Comparison of ENCODE assay signal across 1 cellular context in the genomic region with DNA sequence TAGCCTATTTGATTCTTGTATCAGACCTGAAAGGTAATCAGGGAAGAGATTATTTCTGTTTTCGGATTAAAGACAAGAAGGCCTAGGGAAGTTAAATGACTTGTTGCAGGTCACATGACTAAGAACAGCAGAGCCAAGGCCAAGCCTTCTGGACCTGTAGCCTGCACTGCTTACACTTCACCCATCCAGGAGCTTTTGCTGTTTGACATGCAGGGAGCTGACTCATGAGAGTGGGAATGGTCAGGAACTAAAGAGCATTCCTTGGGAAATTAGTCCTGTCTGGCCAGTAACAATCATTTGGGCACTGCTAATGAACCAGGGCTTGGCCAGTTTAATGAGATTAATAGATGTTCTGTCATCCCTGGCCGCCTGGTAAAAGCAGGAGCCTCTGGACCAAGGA.
A peak's percentile ranks its signal among the peaks of the same experiment; 100 is the strongest.
TF ChIP-seq lines count a peak whose summit lies in the region.

No MANE protein-coding gene starts in this region.

TF ChIP-seq in IMR-90, 13 proteins besides CTCF, POLR2A, EP300 and RAD21 (continued from another document):
- TF ChIP-seq MAZ (IDR thresholded peaks at IDR 0.05; ENCODE audit: borderline replicate concordance, low read depth, low read length), result no peak
- TF ChIP-seq MXI1 (IDR thresholded peaks at IDR 0.05; ENCODE audit: borderline replicate concordance, low read depth, low read length), result 0 out of 2 replicates have a peak, but pooled peaks have one; percentile 28
- TF ChIP-seq RCOR1 (IDR thresholded peaks at IDR 0.05; ENCODE audit: insufficient replicate concordance, low read length), result no peak
